ENCODE assay signal across 8 cellular contexts in genomic region chr19:18321729-18322091, GRCh38. TPM values are rescaled to one million over a fixed set of nuclear protein-coding genes. Genes with fewer than 3 reads are reported as not detected.
A peak's percentile ranks its signal among the peaks of the same experiment; 100 is the strongest.
DNase-seq lines count a peak whose midpoint lies in the region; ATAC-seq and TF ChIP-seq lines count a peak whose summit lies in the region.

No MANE protein-coding gene starts in this region.

- no peaks in the 10 kb centered on the region for H3K9me3 Mint-ChIP-seq in T-helper 1 cell treated with Interleukin-12 subunit alpha and Interleukin-12 subunit beta and Interleukin-4 antibody, amounts not matched to agents 30 μg/mL and 1 μg/mL, for 36 hours
- no peaks in the 10 kb centered on the region for H3K9me3 Mint-ChIP-seq in stimulated activated memory B cell treated with anti-CD40 and anti-IgM and Interleukin-4, amounts not matched to agents 10 μg/mL and 1 μg/mL and 100 μg/mL, for 72 hours

- peak overlapping the region; percentile 83 for H3K4me3 ChIP-seq in fibroblast of the aortic adventitia (ENCODE audit: low read depth, low read length)

- H3K4me1 Mint-ChIP-seq in T-helper 1 cell treated with Interleukin-12 subunit alpha and Interleukin-12 subunit beta and Interleukin-4 antibody, amounts not matched to agents 30 μg/mL and 1 μg/mL, for 36 hours (ENCODE audit: low read depth): peaks cover 52% of the 10 kb centered on the region
- H3K4me1 Mint-ChIP-seq in stimulated activated memory B cell treated with anti-CD40 and anti-IgM and Interleukin-4, amounts not matched to agents 10 μg/mL and 1 μg/mL and 100 μg/mL, for 72 hours: peaks cover 57% of the 10 kb centered on the region

- no peak for TF ChIP-seq CTCF in fibroblast of the aortic adventitia (IDR thresholded peaks at IDR 0.05; ENCODE audit: insufficient read depth, low read length)

- no peak overlapping the region for H3K27ac ChIP-seq in substantia nigra (ENCODE audit: low read depth, low read length, poor library complexity, severe bottlenecking)

- H3K27me3 Mint-ChIP-seq in T-helper 1 cell treated with Interleukin-12 subunit alpha and Interleukin-12 subunit beta and Interleukin-4 antibody, amounts not matched to agents 30 μg/mL and 1 μg/mL, for 36 hours (ENCODE audit: low read depth): no peaks in the 10 kb centered on the region
- no peaks in the 10 kb centered on the region for H3K27me3 Mint-ChIP-seq in stimulated activated memory B cell treated with anti-CD40 and anti-IgM and Interleukin-4, amounts not matched to agents 10 μg/mL and 1 μg/mL and 100 μg/mL, for 72 hours

- peaks cover 25% of the 10 kb centered on the region for H3K36me3 Mint-ChIP-seq in T-helper 1 cell treated with Interleukin-12 subunit alpha and Interleukin-12 subunit beta and Interleukin-4 antibody, amounts not matched to agents 30 μg/mL and 1 μg/mL, for 36 hours (ENCODE audit: low read depth)
- peaks cover 10% of the 10 kb centered on the region for H3K36me3 Mint-ChIP-seq in stimulated activated memory B cell treated with anti-CD40 and anti-IgM and Interleukin-4, amounts not matched to agents 10 μg/mL and 1 μg/mL and 100 μg/mL, for 72 hours

- H3K4me3 Mint-ChIP-seq in T-helper 1 cell treated with Interleukin-12 subunit alpha and Interleukin-12 subunit beta and Interleukin-4 antibody, amounts not matched to agents 30 μg/mL and 1 μg/mL, for 36 hours: peak overlapping the region; percentile 92
- peak overlapping the region; percentile 82 for H3K4me3 Mint-ChIP-seq in stimulated activated memory B cell treated with anti-CD40 and anti-IgM and Interleukin-4, amounts not matched to agents 10 μg/mL and 1 μg/mL and 100 μg/mL, for 72 hours

- no peak for ATAC-seq in stimulated activated memory B cell treated with anti-CD40 and anti-IgM and Interleukin-4, amounts not matched to agents 10 μg/mL and 1 μg/mL and 100 μg/mL, for 72 hours
- no peak for ATAC-seq in GM18502 (IDR thresholded peaks at IDR 0.05; ENCODE audit: poor library complexity, unreplicated experiment)

- H3K27ac Mint-ChIP-seq in T-helper 1 cell treated with Interleukin-12 subunit alpha and Interleukin-12 subunit beta and Interleukin-4 antibody, amounts not matched to agents 30 μg/mL and 1 μg/mL, for 36 hours: peak overlapping the region; percentile 93
- peak overlapping the region; percentile 84 for H3K27ac Mint-ChIP-seq in stimulated activated memory B cell treated with anti-CD40 and anti-IgM and Interleukin-4, amounts not matched to agents 10 μg/mL and 1 μg/mL and 100 μg/mL, for 72 hours

- DNase-seq in activated CD4-positive, alpha-beta T cell treated with anti-CD3 and anti-CD28 coated beads for 48 hours: peak; percentile 56
- DNase-seq in activated CD4-positive, alpha-beta T cell treated with anti-CD3 and anti-CD28 coated beads, Interleukin-2, amount 50 U/mL, for 48 hours: no peak
- DNase-seq in fibroblast of the aortic adventitia (ENCODE audit: low read depth) (peak; percentile 25), NCI-H1048 (lab: John Stamatoyannopoulos, UW) (no peak), substantia nigra (lab: John Stamatoyannopoulos, UW) (no peak)

RNA-seq across cellular contexts. Expression of gene LSM4, which starts 1.2 kb away (rescaled TPM):
- 113 and 119 TPM in 2 replicates for total RNA-seq in fibroblast of the aortic adventitia (ENCODE audit: low replicate concordance)

RNA-seq across cellular contexts. Expression of gene PGPEP1, which starts 18.7 kb away (rescaled TPM):
- 9.6 and 27.2 TPM in 2 replicates for total RNA-seq in fibroblast of the aortic adventitia (ENCODE audit: low replicate concordance)

RNA-seq across cellular contexts. Expression of gene JUND, which starts 40.3 kb away (rescaled TPM):
- 61.9 and 85.6 TPM in 2 replicates for total RNA-seq in fibroblast of the aortic adventitia (ENCODE audit: low replicate concordance)

RNA-seq across cellular contexts. Expression of gene IQCN, which starts 47.5 kb away (rescaled TPM):
- total RNA-seq in fibroblast of the aortic adventitia (ENCODE audit: low replicate concordance): 1.5 and 4.4 TPM in 2 replicates

Comparison
In these comparisons a context has a peak if more than half of its experiments do, and no peak if none do; other contexts are left out.
1. DNase-seq: peak in activated CD4-positive, alpha-beta T cell treated with anti-CD3 and anti-CD28 coated beads for 48 hours (single experiment) and fibroblast of the aortic adventitia (single experiment); none in activated CD4-positive, alpha-beta T cell treated with anti-CD3 and anti-CD28 coated beads, Interleukin-2, amount 50 U/mL, for 48 hours (0 of 2), NCI-H1048 (single experiment) and substantia nigra (0 of 49).